17 cellular contexts compared by ENCODE assay signal in the genomic region with DNA sequence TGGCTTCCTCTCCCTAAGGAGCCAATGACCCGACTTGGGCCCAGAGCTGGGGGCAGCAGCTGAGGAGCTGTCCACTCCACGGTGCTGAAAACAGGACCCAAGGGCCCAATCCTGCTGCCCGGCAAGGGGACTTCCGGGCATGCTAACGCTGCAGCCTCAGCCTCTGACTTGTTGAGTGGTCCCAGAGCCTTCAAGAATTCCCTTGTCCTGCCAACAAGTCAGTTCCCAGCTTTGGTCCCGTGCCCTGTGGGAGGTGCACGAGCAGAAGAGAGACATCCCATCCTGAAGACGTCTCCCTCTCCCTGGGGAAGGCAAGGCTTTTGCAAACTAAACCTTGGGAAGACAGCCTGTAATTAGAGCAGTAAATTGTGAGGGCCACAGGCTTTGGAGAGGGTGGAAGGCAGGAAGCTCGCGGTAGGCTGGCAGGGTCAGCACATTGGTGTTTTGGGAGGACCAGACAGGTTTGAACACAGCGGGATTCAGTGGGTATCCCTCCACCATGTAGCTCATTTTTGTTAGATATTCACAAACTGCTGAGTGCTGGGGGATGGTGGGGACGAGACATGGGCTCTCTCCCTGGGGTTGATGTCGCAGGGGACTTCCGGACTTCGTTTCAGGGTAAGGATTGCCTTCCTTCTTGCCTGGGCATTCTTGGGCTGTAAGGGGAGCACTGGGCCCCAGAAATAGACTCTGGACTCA. TPM values are rescaled to one million over a fixed set of nuclear protein-coding genes. Genes with fewer than 3 reads are reported as not detected.
DNase-seq lines count a peak whose midpoint lies in the region; ATAC-seq, FAIRE-seq and TF ChIP-seq lines count a peak whose summit lies in the region.
"Had no signal": no experiment of that assay in that cellular context is flagged by ENCODE, and none has a peak within 500 bp of the region (broad histone marks: within the 10 kb centered on the region; RNA-seq: fewer than 3 reads in every experiment).

No MANE protein-coding gene starts in this region.

- H3K4me1 ChIP-seq in A549 = no peaks in the 10 kb centered on the region
- H3K4me1 ChIP-seq in GM23338 (ENCODE audit: insufficient read depth) = peaks cover 7% of the 10 kb centered on the region; the same call in 1 of the 2 replicates
- H3K4me1 ChIP-seq in HepG2 (ENCODE audit: insufficient read depth, low read length) = no peaks in the 10 kb centered on the region
- H3K4me1 ChIP-seq: BLaER1, tibial artery had no signal

- in situ Hi-C loops in HepG2 (cut with HindIII; ENCODE audit: extremely low pct_ligation_motif_present, low pct_unique_long_range_greater_than_20kb) = no loop called here

- TF ChIP-seq POLR2A in A549 (IDR thresholded peaks at IDR 0.05; ENCODE audit: low read length) (no peak), HepG2 (IDR thresholded peaks at IDR 0.05; ENCODE audit: insufficient read depth in 1 of 2, low read depth in 2 of 2, low read length in 2 of 2) (no peak)

- no TSS peak for BruUV-seq in HepG2 (replicated peaks; lab: Mats Ljungman, UMichigan)

- no peaks in the 10 kb centered on the region for H3F3A ChIP-seq in GM23338 (replicated peaks; ENCODE audit: low read depth)

- no peak overlapping the region for H3K27ac Mint-ChIP-seq in GM23338
- H3K27ac Mint-ChIP-seq: activated CD8-positive, alpha-beta memory T cell treated with anti-CD3 and anti-CD28 coated beads, Interleukin-2, amount 10 ng/mL, durations not matched to agents 7 days and 5 days; activated naive CD4-positive, alpha-beta T cell treated with anti-CD3 and anti-CD28 coated beads, Interleukin-2, amount 50 U/mL, for 24 hours had no signal

- TF ChIP-seq EP300 in A549 (IDR thresholded peaks at IDR 0.05) (no peak), HepG2 (IDR thresholded peaks at IDR 0.05; ENCODE audit: low read depth in 2 of 2, low read length in 2 of 2) (no peak), HepG2 (CRISPR knock-in tag; IDR thresholded peaks at IDR 0.05; ENCODE audit: borderline replicate concordance) (no peak)

- no peak overlapping the region for H3K9ac ChIP-seq in HepG2 (ENCODE audit: insufficient read depth, low read depth, low read length)
- H3K9ac ChIP-seq: BLaER1 had no signal

- H3K9me3 Mint-ChIP-seq in GM23338 = no peaks in the 10 kb centered on the region
- H3K9me3 Mint-ChIP-seq: activated naive CD4-positive, alpha-beta T cell treated with anti-CD3 and anti-CD28 coated beads, Interleukin-2, amount 50 U/mL, for 24 hours had no signal

- H2AFZ ChIP-seq in GM23338 (no peak overlapping the region), HepG2 (ENCODE audit: low read length) (no peak overlapping the region)

- peaks cover 9% of the 10 kb centered on the region for H3K4me1 Mint-ChIP-seq in GM23338
- H3K4me1 Mint-ChIP-seq: activated CD8-positive, alpha-beta memory T cell treated with anti-CD3 and anti-CD28 coated beads, Interleukin-2, amount 10 ng/mL, durations not matched to agents 7 days and 5 days; activated naive CD4-positive, alpha-beta T cell treated with anti-CD3 and anti-CD28 coated beads, Interleukin-2, amount 50 U/mL, for 24 hours had no signal

- H3K4me3 Mint-ChIP-seq in GM23338 = no peak overlapping the region
- H3K4me3 Mint-ChIP-seq: activated CD8-positive, alpha-beta memory T cell treated with anti-CD3 and anti-CD28 coated beads, Interleukin-2, amount 10 ng/mL, durations not matched to agents 7 days and 5 days; activated naive CD4-positive, alpha-beta T cell treated with anti-CD3 and anti-CD28 coated beads, Interleukin-2, amount 50 U/mL, for 24 hours had no signal

- WGBS in A549 (ENCODE audit: missing lambda C conversion rate) = 18% methylated on average over 12 of the region's 15 CpGs
- 36% methylated on average over 10 of the region's 15 CpGs for WGBS in HepG2 (ENCODE audit: low lambda C conversion rate)

- FAIRE-seq in A549 (lab: Jason Lieb, UNC) = no peak
- no peak for FAIRE-seq in HepG2 (lab: Jason Lieb, UNC)
- FAIRE-seq: endothelial cell of umbilical vein had no signal

- no peak for DNase-seq in A549 (ENCODE audit: low read depth in 1 of 2, low spot score in 1 of 2)
- peak; percentile 78 for DNase-seq in GM23338 (ENCODE audit: low spot score)
- peak; percentile 26 for DNase-seq in RPMI8226
- DNase-seq in HepG2 (ENCODE audit: low spot score) = no peak
- DNase-seq in H4 (ENCODE audit: low spot score) = no peak
- DNase-seq in central memory CD4-positive, alpha-beta T cell = no peak
- no peak for DNase-seq in germinal center (ENCODE audit: low spot score)
- DNase-seq in NCI-H510A (lab: John Stamatoyannopoulos, UW) = no peak
- DNase-seq: NCI-H1930 had no signal

- H3K9me3 ChIP-seq in A549 (no peaks in the 10 kb centered on the region), HepG2 (ENCODE audit: low read length) (no peaks in the 10 kb centered on the region)
- H3K9me3 ChIP-seq: BLaER1, tibial artery had no signal

- ATAC-seq in A549 = no peak
- ATAC-seq in GM23338 = peak; percentile 61
- ATAC-seq in HepG2 = no peak
- ATAC-seq: activated CD8-positive, alpha-beta memory T cell treated with anti-CD3 and anti-CD28 coated beads, Interleukin-2, amount 10 ng/mL, durations not matched to agents 7 days and 5 days had no signal

- no peaks in the 10 kb centered on the region for H3K36me3 Mint-ChIP-seq in GM23338 (ENCODE audit: low read depth)
- H3K36me3 Mint-ChIP-seq: activated CD8-positive, alpha-beta memory T cell treated with anti-CD3 and anti-CD28 coated beads, Interleukin-2, amount 10 ng/mL, durations not matched to agents 7 days and 5 days; activated naive CD4-positive, alpha-beta T cell treated with anti-CD3 and anti-CD28 coated beads, Interleukin-2, amount 50 U/mL, for 24 hours had no signal

- H3K4me2 ChIP-seq in A549 (no peak overlapping the region), GM23338 (no peak overlapping the region), HepG2 (ENCODE audit: low read depth, low read length) (no peak overlapping the region)
- H3K4me2 ChIP-seq: BLaER1 had no signal

- H3K36me3 ChIP-seq in GM23338 (ENCODE audit: insufficient read depth) (no peaks in the 10 kb centered on the region), HepG2 (replicated peaks in 1 of 2; ENCODE audit: control insufficient read depth in 1 of 2, insufficient read depth in 2 of 2, low read length in 2 of 2) (no peaks in the 10 kb centered on the region)
- H3K36me3 ChIP-seq: BLaER1, tibial artery had no signal

- CTCF ChIA-PET in A549 (lab: Yijun Ruan, JAX) = interaction anchor here (1.5 kb wide), 1 partner anchor 14 kb away, joined by 4 read pairs; no protein-coding TSS in a partner anchor
- CTCF ChIA-PET in HepG2 (lab: Yijun Ruan, JAX; ENCODE audit: low intra/inter-chr PET ratio, low total read pairs) = no interaction called here

- TF ChIP-seq RAD21 in A549 (conservative IDR thresholded peaks at IDR 0.05 in 1 of 2, IDR thresholded peaks at IDR 0.05 in 1 of 2) (no peak), HepG2 (CRISPR knock-in tag; IDR thresholded peaks at IDR 0.05) (no peak)

- TF ChIP-seq CTCF in A549 (IDR thresholded peaks at IDR 0.05) (no peak), GM23338 (conservative IDR thresholded peaks at IDR 0.05; ENCODE audit: low read depth in 2 of 2) (no peak), HepG2 (CRISPR knock-in tag; IDR thresholded peaks at IDR 0.05) (no peak)

- POLR2A ChIA-PET in A549 (lab: Yijun Ruan, JAX) (no interaction called here), HepG2 (lab: Yijun Ruan, JAX) (no interaction called here)

- H4K20me1 ChIP-seq in GM23338 (replicated peaks; ENCODE audit: insufficient read depth) (no peaks in the 10 kb centered on the region; the same call in 1 of the 2 replicates), HepG2 (ENCODE audit: insufficient read depth, low read length) (peaks cover 3% of the 10 kb centered on the region; the same call in 1 of the 2 replicates)

- H3K27me3 ChIP-seq in GM23338 (ENCODE audit: insufficient read depth) (no peaks in the 10 kb centered on the region), HepG2 (ENCODE audit: control insufficient read depth in 1 of 2, insufficient read depth in 2 of 2, low read length in 2 of 2) (peaks cover 0 to 2% of the 10 kb centered on the region in 2 experiments; a peak in 3 of 5 replicates)
- H3K27me3 ChIP-seq: BLaER1 had no signal

- H3K9me2 ChIP-seq in GM23338 (ENCODE audit: insufficient read depth) = no peaks in the 10 kb centered on the region

- H3K79me2 ChIP-seq in GM23338 (replicated peaks; ENCODE audit: insufficient read depth) = no peaks in the 10 kb centered on the region
- no peaks in the 10 kb centered on the region for H3K79me2 ChIP-seq in HepG2 (ENCODE audit: insufficient read depth, low read length)

- peaks cover 8% of the 10 kb centered on the region for H3K27me3 Mint-ChIP-seq in GM23338 (ENCODE audit: insufficient read depth, low read depth, poor library complexity)
- H3K27me3 Mint-ChIP-seq: activated CD8-positive, alpha-beta memory T cell treated with anti-CD3 and anti-CD28 coated beads, Interleukin-2, amount 10 ng/mL, durations not matched to agents 7 days and 5 days had no signal

- H3K27ac ChIP-seq in A549 (no peak overlapping the region), GM23338 (ENCODE audit: low read depth) (no peak overlapping the region), HepG2 (ENCODE audit: extremely low read length, insufficient read depth, low read length) (no peak overlapping the region)
- H3K27ac ChIP-seq: BLaER1, tibial artery had no signal

- H3K4me3 ChIP-seq in A549 = no peak overlapping the region
- H3K4me3 ChIP-seq in GM23338 = no peak overlapping the region
- H3K4me3 ChIP-seq in HepG2 (replicated peaks in 1 of 3; ENCODE audit: insufficient read depth in 1 of 3, low read depth in 2 of 3, low read length in 3 of 3) = no peak overlapping the region
- H3K4me3 ChIP-seq: BLaER1, tibial artery had no signal

- intact Hi-C loops in HepG2 (cut with micrococcal nuclease; ENCODE audit: unreplicated experiment) = no loop called here

RNA-seq across cellular contexts. Expression of a gene that starts 29.8 kb away (rescaled TPM):
- polyA plus RNA-seq in A549 (2011; rRNA removed) = not detected in 2 replicates
- polyA plus RNA-seq in A549 (2012; cell fraction: cytosol; rRNA removed) = not detected in 2 replicates
- polyA plus RNA-seq in A549 (2012; cell fraction: nucleus; rRNA removed) = not detected in 2 replicates
- not detected in 3 replicates for polyA plus RNA-seq in A549 (2017; fragmentation: RNase III; extraction: RNeasy Plus Mini Kit Qiagen cat#74134 plus additional on column Dnase treatment)
- not detected in 2 replicates for polyA minus RNA-seq in A549 (2011; rRNA and poly(A)+ RNA removed)
- total RNA-seq in GM23338 (2014; rRNA removed; shearing (Covaris generic)) = not detected in 2 replicates
- polyA plus RNA-seq in GM23338 (2016; fragmentation: Nextera tagmentation; extraction: Ambion mirVana) = not detected in 2 replicates
- total RNA-seq in HepG2 (2016; rRNA removed; fragmentation: Illumina TruSeq; extraction: Trizol) = not detected in 2 replicates
- total RNA-seq in HepG2 (2016; cell fraction: cytosol; rRNA removed; fragmentation: Illumina TruSeq; extraction: Trizol; ENCODE audit: low read depth) = not detected in 2 replicates
- total RNA-seq in HepG2 (2016; cell fraction: insoluble cytoplasmic fraction; rRNA removed; fragmentation: Illumina TruSeq; extraction: Trizol) = not detected in 2 replicates
- not detected in 2 replicates for total RNA-seq in HepG2 (2016; cell fraction: membrane; rRNA removed; fragmentation: Illumina TruSeq; extraction: Trizol)
- not detected in 2 replicates for total RNA-seq in HepG2 (2016; cell fraction: nucleus; rRNA removed; fragmentation: Illumina TruSeq; extraction: Trizol)
- not detected in 2 replicates for polyA plus RNA-seq in HepG2 (2011; rRNA removed)
- not detected in 2 replicates for polyA plus RNA-seq in HepG2 (2011; cell fraction: cytosol; rRNA removed)
- polyA plus RNA-seq in HepG2 (2011; cell fraction: nucleus; rRNA removed) = not detected in 2 replicates
- polyA plus RNA-seq in HepG2 (2012) = not detected in 2 replicates
- polyA plus RNA-seq in HepG2 (2016; cell fraction: cytosol; fragmentation: Illumina TruSeq; extraction: Trizol; ENCODE audit: low read depth) = not detected in 2 replicates
- polyA plus RNA-seq in HepG2 (2016; cell fraction: insoluble cytoplasmic fraction; fragmentation: Illumina TruSeq; extraction: Trizol; ENCODE audit: low read depth) = not detected in 2 replicates
- polyA plus RNA-seq in HepG2 (2016; cell fraction: membrane; fragmentation: Illumina TruSeq; extraction: Trizol; ENCODE audit: low read depth) = not detected in 2 replicates
- polyA plus RNA-seq in HepG2 (2016; cell fraction: nucleus; fragmentation: Illumina TruSeq; extraction: Trizol; ENCODE audit: insufficient read depth, low read depth) = not detected in 2 replicates
- not detected in 2 replicates for polyA minus RNA-seq in HepG2 (2011; rRNA and poly(A)+ RNA removed; ENCODE audit: low replicate concordance)
- not detected in 2 replicates for polyA minus RNA-seq in HepG2 (2011; cell fraction: cytosol; rRNA and poly(A)+ RNA removed)
- not detected in 2 replicates for polyA minus RNA-seq in HepG2 (2011; cell fraction: nucleus; rRNA and poly(A)+ RNA removed)
- not detected in 2 replicates for total RNA-seq in H4 (2014; rRNA removed; shearing (Covaris generic))
- total RNA-seq: activated CD8-positive, alpha-beta memory T cell treated with anti-CD3 and anti-CD28 coated beads, Interleukin-2, amount 10 ng/mL, durations not matched to agents 7 days and 5 days; endothelial cell of umbilical vein; glomerular endothelial cell; kidney epithelial cell; pulmonary artery endothelial cell had no signal
- polyA plus RNA-seq: endothelial cell of umbilical vein had no signal

Comparison
In these comparisons a context has a peak if more than half of its experiments do, and no peak if none do; other contexts are left out.
1. DNase-seq: peak in GM23338 (single experiment) and RPMI8226 (single experiment); none in A549 (0 of 2), HepG2 (single experiment), H4 (single experiment), central memory CD4-positive, alpha-beta T cell (single experiment), germinal center (single experiment) and NCI-H510A (single experiment).